ENCODE assay signal across 11 cellular contexts in the genomic region with DNA sequence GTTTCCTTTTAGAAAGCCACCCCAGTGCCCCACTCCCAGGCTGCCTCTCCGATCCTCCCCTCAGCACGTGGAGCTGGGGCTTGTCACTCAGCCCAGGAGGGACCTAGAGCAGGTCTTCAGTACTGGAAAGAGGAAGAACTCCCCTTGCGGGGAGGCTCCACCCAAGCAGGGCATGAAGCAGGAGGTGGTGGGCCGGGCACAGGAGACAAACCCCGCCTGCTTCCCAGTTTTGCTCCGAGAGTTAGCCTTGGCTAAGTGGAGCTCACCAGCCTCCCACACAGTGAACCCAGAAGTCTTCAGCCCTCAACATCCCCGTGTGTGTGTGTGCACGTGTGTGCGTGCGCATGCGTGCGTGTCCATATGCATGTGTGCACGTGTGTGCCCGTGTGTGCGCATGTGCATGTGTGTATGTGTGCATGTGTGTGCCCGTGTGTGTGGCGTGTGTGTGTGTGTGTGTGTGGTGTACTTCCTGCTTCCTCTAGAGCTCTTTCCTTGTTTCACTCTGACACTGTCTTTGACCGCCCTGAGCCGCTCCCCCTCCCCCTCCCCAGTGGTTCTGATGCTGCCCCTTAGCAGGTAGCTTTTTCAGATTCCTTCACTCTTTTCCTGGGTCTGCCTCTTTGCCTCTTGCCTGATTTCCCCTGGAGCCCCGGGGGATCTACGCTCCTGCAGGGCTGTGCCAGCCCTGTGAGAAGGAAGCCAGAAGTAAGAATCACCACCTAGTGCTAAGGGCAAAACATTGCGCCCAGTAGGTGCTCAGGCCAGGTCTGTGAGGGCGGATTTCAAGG.
A peak's percentile ranks its signal among the peaks of the same experiment; 100 is the strongest.
DNase-seq lines count a peak whose midpoint lies in the region; ATAC-seq, FAIRE-seq and TF ChIP-seq lines count a peak whose summit lies in the region.
"Had no signal": no experiment of that assay in that cellular context is flagged by ENCODE, and none has a peak within 500 bp of the region (broad histone marks: within the 10 kb centered on the region; RNA-seq: fewer than 3 reads in every experiment).

No MANE protein-coding gene starts in this region.

- no peaks in the 10 kb centered on the region for H3K4me1 ChIP-seq in right cardiac atrium (ENCODE audit: control insufficient read depth, insufficient read depth, low read length)

- H3K36me3 Mint-ChIP-seq in T-helper 2 cell treated with Interferon-gamma antibody and Interleukin-4, amounts not matched to agents 5 μg/mL and 100 μg/mL, for 36 hours (ENCODE audit: low read depth), result no peaks in the 10 kb centered on the region
- no peaks in the 10 kb centered on the region for H3K36me3 Mint-ChIP-seq in chondrocyte (ENCODE audit: low read depth)

- H3K27ac Mint-ChIP-seq in T-helper 2 cell treated with Interferon-gamma antibody and Interleukin-4, amounts not matched to agents 5 μg/mL and 100 μg/mL, for 36 hours, result peak overlapping the region; percentile 74
- no peak overlapping the region for H3K27ac Mint-ChIP-seq in chondrocyte (ENCODE audit: unreplicated experiment)

- no peaks in the 10 kb centered on the region for H3K9me3 Mint-ChIP-seq in T-helper 2 cell treated with Interferon-gamma antibody and Interleukin-4, amounts not matched to agents 5 μg/mL and 100 μg/mL, for 36 hours
- H3K9me3 Mint-ChIP-seq in chondrocyte (ENCODE audit: low read depth), result no peaks in the 10 kb centered on the region
- H3K9me3 Mint-ChIP-seq: nephron had no signal

- ATAC-seq in right cardiac atrium (peak; percentile 43 to 51), sciatic nerve (peak; percentile 67)

- H3K9me3 ChIP-seq in right cardiac atrium (ENCODE audit: control insufficient read depth, low read length), result no peaks in the 10 kb centered on the region

- H3K27ac ChIP-seq in right cardiac atrium (ENCODE audit: low read length), result no peak overlapping the region

- FAIRE-seq in HTR-8/SVneo (lab: Jason Lieb, UNC), result peak; percentile 77

- H3K27me3 ChIP-seq in right cardiac atrium (ENCODE audit: control insufficient read depth, insufficient read depth), result no peaks in the 10 kb centered on the region

- no peaks in the 10 kb centered on the region for H3K27me3 Mint-ChIP-seq in T-helper 2 cell treated with Interferon-gamma antibody and Interleukin-4, amounts not matched to agents 5 μg/mL and 100 μg/mL, for 36 hours (ENCODE audit: low read depth)
- no peaks in the 10 kb centered on the region for H3K27me3 Mint-ChIP-seq in chondrocyte (ENCODE audit: low read depth)

- intact Hi-C loops in right cardiac atrium (cut with DNase I) (no loop called here), sciatic nerve (cut with DNase I) (no loop called here)

- no peak overlapping the region for H3K4me3 Mint-ChIP-seq in T-helper 2 cell treated with Interferon-gamma antibody and Interleukin-4, amounts not matched to agents 5 μg/mL and 100 μg/mL, for 36 hours
- no peak overlapping the region for H3K4me3 Mint-ChIP-seq in chondrocyte (ENCODE audit: unreplicated experiment)
- H3K4me3 Mint-ChIP-seq: nephron had no signal

- 58% methylated on average over 23 of the region's 23 CpGs for WGBS in right cardiac atrium

- H3K4me1 Mint-ChIP-seq in T-helper 2 cell treated with Interferon-gamma antibody and Interleukin-4, amounts not matched to agents 5 μg/mL and 100 μg/mL, for 36 hours (ENCODE audit: low read depth), result peaks cover 24% of the 10 kb centered on the region
- peaks cover 18% of the 10 kb centered on the region for H3K4me1 Mint-ChIP-seq in chondrocyte (ENCODE audit: low read depth)

- no peak for DNase-seq in HTR-8/SVneo (ENCODE audit: insufficient read length, low spot score)
- DNase-seq in T-helper 2 cell treated with Interferon-gamma antibody and Interleukin-4, amounts not matched to agents 5 μg/mL and 100 μg/mL, for 36 hours (ENCODE audit: low spot score), result no peak
- peak; percentile 28 to 79 (median 70) for DNase-seq in right cardiac atrium
- DNase-seq in sciatic nerve (ENCODE audit: low spot score), result no peak
- no peak for DNase-seq in chondrocyte (ENCODE audit: low spot score)
- DNase-seq in T1000 (lab: John Stamatoyannopoulos, UW), result no peak
- DNase-seq in NCI-H2107 (lab: John Stamatoyannopoulos, UW), result no peak
- DNase-seq: NCI-H1417 treated with DMSO at 0.1 percent for 48 hours; RPMI8226; stimulated activated CD4-positive, alpha-beta T cell treated with anti-CD3 and anti-CD28 coated beads, Interleukin-1b, Interleukin-23, amount 100 ng/mL, for 48 hours had no signal

- TF ChIP-seq CTCF in chondrocyte (IDR thresholded peaks at IDR 0.05), result no peak

- H3K4me3 ChIP-seq in right cardiac atrium (ENCODE audit: low read length), result no peak overlapping the region

Comparison
In these comparisons a context has a peak if more than half of its experiments do, and no peak if none do; other contexts are left out.
1. DNase-seq: peak in right cardiac atrium (3 of 3); none in HTR-8/SVneo (single experiment), T-helper 2 cell treated with Interferon-gamma antibody and Interleukin-4, amounts not matched to agents 5 μg/mL and 100 μg/mL, for 36 hours (single experiment), sciatic nerve (single experiment), chondrocyte (single experiment), T1000 (single experiment) and NCI-H2107 (single experiment).